Comparison of ENCODE assay signal across 23 cellular contexts in the genomic region with DNA sequence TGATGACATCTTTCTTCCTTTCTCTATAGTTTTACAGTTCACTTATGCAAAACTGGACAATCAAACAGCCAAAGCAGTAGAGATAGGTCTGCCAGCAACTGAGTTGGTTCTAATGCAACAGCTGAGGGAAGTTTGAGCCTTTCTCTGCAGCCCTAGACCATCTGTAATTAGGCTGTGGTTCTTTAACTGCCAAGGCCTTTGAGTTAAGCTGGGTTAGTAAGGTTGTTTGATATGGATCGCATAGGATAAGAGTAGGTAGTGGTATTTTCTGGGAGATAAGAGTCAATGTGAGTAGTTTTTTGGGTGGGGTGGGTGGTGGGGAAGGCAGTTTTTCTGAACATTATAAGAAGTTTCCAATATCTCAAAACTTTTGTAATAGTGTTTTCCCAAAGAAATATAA.
"Had no signal": no experiment of that assay in that cellular context is flagged by ENCODE, and none has a peak within 500 bp of the region (broad histone marks: within the 10 kb centered on the region; RNA-seq: fewer than 3 reads in every experiment).

No MANE protein-coding gene starts in this region.

- H3K27ac ChIP-seq: SJSA1 had no signal

- H3K27me3 Mint-ChIP-seq: activated CD8-positive, alpha-beta T cell treated with anti-CD3 and anti-CD28 coated beads for 36 hours; activated naive CD4-positive, alpha-beta T cell treated with anti-CD3 and anti-CD28 coated beads, Interleukin-2, amount 50 U/mL, for 24 hours had no signal

- H3K9me3 Mint-ChIP-seq: activated naive CD4-positive, alpha-beta T cell treated with anti-CD3 and anti-CD28 coated beads, Interleukin-2, amount 50 U/mL, for 24 hours had no signal

- H3K9me3 ChIP-seq: SJSA1 had no signal

- H3K4me3 ChIP-seq: SJSA1 had no signal

- H3K4me3 Mint-ChIP-seq: activated CD8-positive, alpha-beta T cell treated with anti-CD3 and anti-CD28 coated beads for 36 hours; activated naive CD4-positive, alpha-beta T cell treated with anti-CD3 and anti-CD28 coated beads, Interleukin-2, amount 50 U/mL, for 24 hours; activated T-helper 1 cell treated with anti-CD3 and anti-CD28 coated beads, Interleukin-12 subunit alpha, Interleukin-12 subunit beta, Interleukin-2, Interleukin-4 antibody, amounts not matched to agents 30 ng/mL and 10 ng/mL and 1 ng/mL, durations not matched to agents 14 hours and 24 hours and 36 hours; T-helper 1 cell treated with Interleukin-12 subunit alpha and Interleukin-12 subunit beta and Interleukin-4 antibody, amounts not matched to agents 30 μg/mL and 1 μg/mL, for 36 hours; WTC11 had no signal

- H3K27me3 ChIP-seq: SJSA1 had no signal

- FAIRE-seq: RCC 7860 had no signal

- DNase-seq: activated CD4-positive, CD25-positive, alpha-beta regulatory T cell treated with anti-CD3 and anti-CD28 coated beads, Interleukin-2, amount 50 U/mL, for 72 hours; activated CD8-positive, alpha-beta memory T cell treated with anti-CD3 and anti-CD28 coated beads, Interleukin-2, amount 50 U/mL, for 4 hours; activated CD8-positive, alpha-beta T cell treated with anti-CD3 and anti-CD28 coated beads for 36 hours; activated effector memory CD4-positive, alpha-beta T cell treated with Interleukin-2 at 50 U/mL for 16 hours; activated naive CD4-positive, alpha-beta T cell; amygdala; cerebellar nuclear complex; Kasumi-1; KBM-7; NCI-H1105 treated with DMSO at 0.1 percent for 48 hours; NCI-H1436 treated with DMSO at 0.1 percent for 48 hours; NCI-H187; NCI-H2081; NCI-H510A treated with DMSO at 0.1 percent for 48 hours; NCI-H69; SHP77 had no signal

- H3K27ac Mint-ChIP-seq: activated CD8-positive, alpha-beta T cell treated with anti-CD3 and anti-CD28 coated beads for 36 hours; activated naive CD4-positive, alpha-beta T cell treated with anti-CD3 and anti-CD28 coated beads, Interleukin-2, amount 50 U/mL, for 24 hours; activated T-helper 1 cell treated with anti-CD3 and anti-CD28 coated beads, Interleukin-12 subunit alpha, Interleukin-12 subunit beta, Interleukin-2, Interleukin-4 antibody, amounts not matched to agents 30 ng/mL and 10 ng/mL and 1 ng/mL, durations not matched to agents 14 hours and 24 hours and 36 hours; WTC11 had no signal

- ATAC-seq: activated CD8-positive, alpha-beta T cell treated with anti-CD3 and anti-CD28 coated beads for 36 hours; SK-N-SH treated with all-trans-retinoic acid at 6 μM for 48 hours; WTC11 had no signal
